18 cellular contexts compared by ENCODE assay signal in genomic region chr20:25484911-25485511, GRCh38.
DNase-seq lines count a peak whose midpoint lies in the region; ATAC-seq and TF ChIP-seq lines count a peak whose summit lies in the region.
"Had no signal": no experiment of that assay in that cellular context is flagged by ENCODE, and none has a peak within 500 bp of the region (broad histone marks: within the 10 kb centered on the region; RNA-seq: fewer than 3 reads in every experiment).

No MANE protein-coding gene starts in this region.

- H3K4me1 ChIP-seq in DND-41 (ENCODE audit: insufficient read depth, low read length), result peaks cover 56% of the 10 kb centered on the region
- H3K4me1 ChIP-seq: gastroesophageal sphincter had no signal

- H3K79me2 ChIP-seq in DND-41 (ENCODE audit: insufficient read depth, low read length), result no peaks in the 10 kb centered on the region

- H3K4me3 ChIP-seq in DND-41 (ENCODE audit: low read depth in 1 of 2, low read length in 2 of 2), result peak overlapping the region in 1 of 2 experiments; percentile 46; a peak in 2 of 4 replicates
- H3K4me3 ChIP-seq: gastroesophageal sphincter had no signal

- ATAC-seq in DND-41 (ENCODE audit: insufficient read depth, low read depth) (peak; percentile 62), GM18858 (IDR thresholded peaks at IDR 0.05; ENCODE audit: unreplicated experiment) (no peak)
- no peak for ATAC-seq in activated CD8-positive, alpha-beta memory T cell treated with anti-CD3 and anti-CD28 coated beads, Interleukin-2, amount 10 ng/mL, durations not matched to agents 7 days and 5 days
- ATAC-seq: gastroesophageal sphincter had no signal

- peak overlapping the region; percentile 49 for H2AFZ ChIP-seq in DND-41 (ENCODE audit: low read depth, low read length)

- POLR2A ChIA-PET in activated CD4-positive, alpha-beta memory T cell treated with anti-CD3 and anti-CD28 coated beads, Interleukin-2, amount 10 ng/mL, durations not matched to agents 7 days and 5 days (lab: Charles Lee), result no interaction called here

- H3K9me3 Mint-ChIP-seq in activated CD8-positive, alpha-beta memory T cell treated with anti-CD3 and anti-CD28 coated beads, Interleukin-2, amount 10 ng/mL, durations not matched to agents 7 days and 5 days (ENCODE audit: low read depth), result no peaks in the 10 kb centered on the region
- H3K9me3 Mint-ChIP-seq in activated CD4-positive, alpha-beta memory T cell treated with anti-CD3 and anti-CD28 coated beads, Interleukin-2, amount 10 ng/mL, durations not matched to agents 7 days and 5 days, result no peaks in the 10 kb centered on the region

- H3K9me3 ChIP-seq in DND-41 (ENCODE audit: insufficient read depth, low read length, severe bottlenecking), result no peaks in the 10 kb centered on the region
- H3K9me3 ChIP-seq: gastroesophageal sphincter had no signal

- no peak for TF ChIP-seq CTCF in DND-41 (IDR thresholded peaks at IDR 0.05; ENCODE audit: borderline replicate concordance, extremely low read depth, low read length, poor library complexity, severe bottlenecking)

- no peaks in the 10 kb centered on the region for H3K27me3 ChIP-seq in DND-41 (ENCODE audit: insufficient read depth, low read length, poor library complexity)
- H3K27me3 ChIP-seq: gastroesophageal sphincter had no signal

- DNase-seq in A172 (ENCODE audit: low spot score) (peak; percentile 43), DND-41 (peak; percentile 82), SW480 (ENCODE audit: low spot score) (peak; percentile 62), epithelial cell of prostate (ENCODE audit: low read depth, low spot score) (peak; percentile 63), NCI-H226 (no peak)
- DNase-seq in activated CD8-positive, alpha-beta memory T cell treated with anti-CD3 and anti-CD28 coated beads, Interleukin-2, amount 10 ng/mL, durations not matched to agents 7 days and 5 days, result no peak
- no peak for DNase-seq in activated CD4-positive, alpha-beta memory T cell treated with anti-CD3 and anti-CD28 coated beads, Interleukin-2, amount 10 ng/mL, durations not matched to agents 7 days and 5 days
- DNase-seq: DMS153; H7; islet precursor cell; KG1; NCI-H187 treated with DMSO at 0.1 percent for 48 hours; NCI-H774; SHP77; stimulated activated CD4-positive, alpha-beta T cell treated with anti-CD3 and anti-CD28 coated beads, Interleukin-12 subunit alpha, Interleukin-12 subunit beta, amount 100 ng/mL, for 4 hours; T-helper 9 cell had no signal

- CTCF ChIA-PET in activated CD8-positive, alpha-beta memory T cell treated with anti-CD3 and anti-CD28 coated beads, Interleukin-2, amount 10 ng/mL, durations not matched to agents 7 days and 5 days (lab: Charles Lee), result no interaction called here
- CTCF ChIA-PET in activated CD4-positive, alpha-beta memory T cell treated with anti-CD3 and anti-CD28 coated beads, Interleukin-2, amount 10 ng/mL, durations not matched to agents 7 days and 5 days (lab: Charles Lee), result no interaction called here

- H3K9ac ChIP-seq in DND-41 (ENCODE audit: low read depth, low read length), result peak overlapping the region; percentile 45

- no peak overlapping the region for H3K27ac Mint-ChIP-seq in activated CD8-positive, alpha-beta memory T cell treated with anti-CD3 and anti-CD28 coated beads, Interleukin-2, amount 10 ng/mL, durations not matched to agents 7 days and 5 days
- H3K27ac Mint-ChIP-seq in activated CD4-positive, alpha-beta memory T cell treated with anti-CD3 and anti-CD28 coated beads, Interleukin-2, amount 10 ng/mL, durations not matched to agents 7 days and 5 days, result no peak overlapping the region

- H3K36me3 Mint-ChIP-seq in activated CD8-positive, alpha-beta memory T cell treated with anti-CD3 and anti-CD28 coated beads, Interleukin-2, amount 10 ng/mL, durations not matched to agents 7 days and 5 days, result no peaks in the 10 kb centered on the region
- no peaks in the 10 kb centered on the region for H3K36me3 Mint-ChIP-seq in activated CD4-positive, alpha-beta memory T cell treated with anti-CD3 and anti-CD28 coated beads, Interleukin-2, amount 10 ng/mL, durations not matched to agents 7 days and 5 days (ENCODE audit: low read depth)

- peaks cover 23% of the 10 kb centered on the region for H3K4me1 Mint-ChIP-seq in activated CD8-positive, alpha-beta memory T cell treated with anti-CD3 and anti-CD28 coated beads, Interleukin-2, amount 10 ng/mL, durations not matched to agents 7 days and 5 days
- H3K4me1 Mint-ChIP-seq in activated CD4-positive, alpha-beta memory T cell treated with anti-CD3 and anti-CD28 coated beads, Interleukin-2, amount 10 ng/mL, durations not matched to agents 7 days and 5 days, result peaks cover 21% of the 10 kb centered on the region

- peak overlapping the region; percentile 81 for H3K27ac ChIP-seq in DND-41 (ENCODE audit: low read length)
- H3K27ac ChIP-seq in epithelial cell of prostate, result peak overlapping the region; percentile 32
- H3K27ac ChIP-seq: gastroesophageal sphincter had no signal

- H3K4me3 Mint-ChIP-seq in activated CD8-positive, alpha-beta memory T cell treated with anti-CD3 and anti-CD28 coated beads, Interleukin-2, amount 10 ng/mL, durations not matched to agents 7 days and 5 days, result no peak overlapping the region
- H3K4me3 Mint-ChIP-seq in activated CD4-positive, alpha-beta memory T cell treated with anti-CD3 and anti-CD28 coated beads, Interleukin-2, amount 10 ng/mL, durations not matched to agents 7 days and 5 days, result no peak overlapping the region

- H4K20me1 ChIP-seq in DND-41 (ENCODE audit: insufficient read depth, low read length), result no peaks in the 10 kb centered on the region

- no peaks in the 10 kb centered on the region for H3K27me3 Mint-ChIP-seq in activated CD8-positive, alpha-beta memory T cell treated with anti-CD3 and anti-CD28 coated beads, Interleukin-2, amount 10 ng/mL, durations not matched to agents 7 days and 5 days
- no peaks in the 10 kb centered on the region for H3K27me3 Mint-ChIP-seq in activated CD4-positive, alpha-beta memory T cell treated with anti-CD3 and anti-CD28 coated beads, Interleukin-2, amount 10 ng/mL, durations not matched to agents 7 days and 5 days

- H3K4me2 ChIP-seq in DND-41 (ENCODE audit: insufficient read depth, low read length), result peak overlapping the region; percentile 63

- H3K36me3 ChIP-seq in DND-41 (ENCODE audit: insufficient read depth, low read length), result peaks cover 38% of the 10 kb centered on the region

Comparison
In these comparisons a context has a peak if more than half of its experiments do, and no peak if none do; other contexts are left out.
1. DNase-seq: peak in A172 (single experiment), DND-41 (single experiment), SW480 (single experiment) and epithelial cell of prostate (single experiment); none in NCI-H226 (single experiment), activated CD8-positive, alpha-beta memory T cell treated with anti-CD3 and anti-CD28 coated beads, Interleukin-2, amount 10 ng/mL, durations not matched to agents 7 days and 5 days (single experiment) and activated CD4-positive, alpha-beta memory T cell treated with anti-CD3 and anti-CD28 coated beads, Interleukin-2, amount 10 ng/mL, durations not matched to agents 7 days and 5 days (single experiment).